In genomic region chr7:131218727-131219128, GRCh38 we compare ENCODE assay signal across 1 cellular context.
TF ChIP-seq lines count a peak whose summit lies in the region.

No MANE protein-coding gene starts in this region.

TF ChIP-seq in H1, 55 proteins besides CTCF, POLR2A, EP300 and RAD21:
- no peak for TF ChIP-seq CREB1 (IDR thresholded peaks at IDR 0.05)
- no peak for TF ChIP-seq BACH1 (IDR thresholded peaks at IDR 0.05; ENCODE audit: low read length)
- 0 out of 2 replicates have a peak, but pooled peaks have one; percentile 5 for TF ChIP-seq TAF1 (IDR thresholded peaks at IDR 0.05; ENCODE audit: low read depth, low read length)
- TF ChIP-seq KDM1A (IDR thresholded peaks at IDR 0.05; ENCODE audit: borderline replicate concordance, low read length): no peak
- no peak for TF ChIP-seq TCF12 (IDR thresholded peaks at IDR 0.05; ENCODE audit: low read depth, low read length)
